Comparison of ENCODE assay signal across 17 cellular contexts in the genomic region with DNA sequence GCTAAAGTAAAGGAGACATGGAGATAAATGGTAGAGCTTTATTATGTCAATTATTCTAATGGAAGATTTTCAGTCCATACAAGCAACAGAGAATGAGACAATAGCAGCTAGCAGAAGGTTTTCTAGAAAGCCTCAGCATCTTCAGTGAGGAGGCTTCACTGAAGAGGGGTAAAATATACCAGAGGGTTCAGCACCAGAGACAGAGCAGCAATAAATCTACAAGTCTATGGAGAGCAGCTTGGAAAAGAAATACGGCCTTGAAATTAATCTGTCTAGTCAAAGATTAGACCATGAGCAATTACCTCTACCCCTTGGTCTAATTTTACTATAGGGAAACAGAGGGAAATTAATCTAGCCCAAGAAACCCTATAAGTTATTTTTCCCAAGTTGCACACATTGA.
"Had no signal": no experiment of that assay in that cellular context is flagged by ENCODE, and none has a peak within 500 bp of the region (broad histone marks: within the 10 kb centered on the region; RNA-seq: fewer than 3 reads in every experiment).

No MANE protein-coding gene starts in this region.

- DNase-seq: kidney glomerular epithelial cell; left cardiac atrium; left lung; lower lobe of right lung; mammary epithelial cell; mesenchymal stem cell; naive thymus-derived CD8-positive, alpha-beta T cell; occipital lobe; right lobe of liver; stimulated activated CD4-positive, alpha-beta T cell treated with anti-CD3 and anti-CD28 coated beads, Interleukin-1b, Interleukin-23, amount 100 ng/mL, for 48 hours; stimulated activated CD4-positive, alpha-beta T cell treated with anti-CD3 and anti-CD28 coated beads, Interleukin-2, amount 100 ng/mL, for 48 hours; stimulated activated CD4-positive, alpha-beta T cell treated with anti-CD3 and anti-CD28 coated beads, Interleukin-4, amount 100 ng/mL, for 4 hours; stimulated activated CD8-positive, alpha-beta memory T cell treated with anti-CD3 and anti-CD28 coated beads, Interleukin-4, amount 100 ng/mL, for 48 hours; stimulated activated naive CD4-positive, alpha-beta T cell treated with Interleukin-2 at 50 U/mL for 16 hours; stimulated activated naive CD8-positive, alpha-beta T cell treated with anti-CD3 and anti-CD28 coated beads, Interleukin-15, amount 100 ng/mL, for 72 hours; substantia nigra; uterus had no signal
